Comparison of ENCODE assay signal across 1 cellular context in genomic region chr12:57693659-57694458, GRCh38.
TF ChIP-seq lines count a peak whose summit lies in the region.

TSS of gene OS9 (plus strand) at chr12:57694132. CDS start at chr12:57694162, 30 bp downstream.

TF ChIP-seq in GM23338, 12 proteins besides CTCF, POLR2A, EP300 and RAD21 (continued from another document):
- TF ChIP-seq ETS1 (IDR thresholded peaks at IDR 0.05) (peak; percentile 80), JUNB (IDR thresholded peaks at IDR 0.05; ENCODE audit: unreplicated experiment) (no peak), EZH2phosphoT487 (IDR thresholded peaks at IDR 0.05; ENCODE audit: unreplicated experiment) (no peak), ZNF331 (CRISPR knock-in tag; IDR thresholded peaks at IDR 0.05; ENCODE audit: low read depth) (no peak)
